Comparison of ENCODE assay signal across 8 cellular contexts in genomic region chr2:11829324-11829946, GRCh38.
A peak's percentile ranks its signal among the peaks of the same experiment; 100 is the strongest.
DNase-seq lines count a peak whose midpoint lies in the region; ATAC-seq and TF ChIP-seq lines count a peak whose summit lies in the region.

No MANE protein-coding gene starts in this region.

- H3K27ac ChIP-seq in esophagus muscularis mucosa (replicated peaks in 1 of 4) (peak overlapping the region; percentile 65 to 83 (median 77)), muscle layer of colon (ENCODE audit: low read depth, low read length) (peak overlapping the region; percentile 20)

- peaks cover 5 to 33% (median 28%) of the 10 kb centered on the region in 4 donors for H3K36me3 ChIP-seq in esophagus muscularis mucosa
- H3K36me3 ChIP-seq in muscle layer of colon (ENCODE audit: insufficient read depth, low read length): peaks cover 6% of the 10 kb centered on the region

- H3K4me1 ChIP-seq in esophagus muscularis mucosa: peaks cover 21 to 28% (median 25%) of the 10 kb centered on the region in 4 donors
- H3K4me1 ChIP-seq in muscle layer of colon (ENCODE audit: insufficient read depth, low read length): peaks cover 14% of the 10 kb centered on the region

- TF ChIP-seq POLR2A in esophagus muscularis mucosa (IDR thresholded peaks at IDR 0.05; ENCODE audit: low read depth): no peak

- 9% methylated on average over 8 of the region's 11 CpGs for WGBS in esophagus muscularis mucosa

- H3K4me3 ChIP-seq in esophagus muscularis mucosa (peak overlapping the region; percentile 38 to 53 (median 42)), muscle layer of colon (ENCODE audit: low read depth in 1 of 2, low read length in 2 of 2) (peak overlapping the region; percentile 5 to 60)

- no peaks in the 10 kb centered on the region for H3K27me3 ChIP-seq in esophagus muscularis mucosa
- no peaks in the 10 kb centered on the region for H3K27me3 ChIP-seq in muscle layer of colon (ENCODE audit: control insufficient read depth in 1 of 2, insufficient read depth in 2 of 2, low read length in 2 of 2)

- ATAC-seq in GM19438 (IDR thresholded peaks at IDR 0.05; ENCODE audit: low read depth, unreplicated experiment) (peak; percentile 35), HG03571 (IDR thresholded peaks at IDR 0.05; ENCODE audit: unreplicated experiment) (peak; percentile 21)

- H3K9me3 ChIP-seq in esophagus muscularis mucosa (peaks cover 0 to 3% (median under 1%) of the 10 kb centered on the region in 4 donors), muscle layer of colon (ENCODE audit: low read length) (no peaks in the 10 kb centered on the region)

- peak; percentile 51 for DNase-seq in CD1c-positive myeloid dendritic cell (ENCODE audit: extremely low spot score)
- peak; percentile 50 for DNase-seq in NOMO-1 treated with dmso at 0.1 percent for 144 hours (lab: John Stamatoyannopoulos, UW; ENCODE audit: unreplicated experiment)
- DNase-seq in activated T-cell treated with anti-CD3 and anti-CD28 coated beads for 24 hours (ENCODE audit: low read depth): peak; percentile 27
- no peak for DNase-seq in esophagus muscularis mucosa (ENCODE audit: extremely low spot score)
- peak; percentile 14 to 39 for DNase-seq in stimulated activated CD8-positive, alpha-beta memory T cell treated with anti-CD3 and anti-CD28 coated beads, Interleukin-7, amount 100 ng/mL, for 1 hour (ENCODE audit: low read depth in 2 of 2)

- peak in 2 of 3 experiments; percentile 36 to 42 for TF ChIP-seq CTCF in esophagus muscularis mucosa (IDR thresholded peaks at IDR 0.05)

- intact Hi-C loops in esophagus muscularis mucosa (cut with DNase I): loop anchor here (10.0 kb wide), 1 partner anchor 1175 kb away; no protein-coding TSS in a partner anchor

- no peak for TF ChIP-seq EP300 in esophagus muscularis mucosa (IDR thresholded peaks at IDR 0.05)

- no peak overlapping the region for H3K9ac ChIP-seq in muscle layer of colon (ENCODE audit: low read length)
